ENCODE assay signal across 10 cellular contexts in genomic region chr10:75097666-75098285, GRCh38.
DNase-seq lines count a peak whose midpoint lies in the region; ATAC-seq and TF ChIP-seq lines count a peak whose summit lies in the region.
"Had no signal": no experiment of that assay in that cellular context is flagged by ENCODE, and none has a peak within 500 bp of the region (broad histone marks: within the 10 kb centered on the region; RNA-seq: fewer than 3 reads in every experiment).

No MANE protein-coding gene starts in this region.

- in situ Hi-C loops in GM13976 (cut with MboI; ENCODE audit: low sequenced_read_pairs, unreplicated experiment) = loop anchor here (5.0 to 10.0 kb wide), 2 partner anchors 353 to 830 kb away; no protein-coding TSS in a partner anchor

- ATAC-seq in SK-N-SH treated with all-trans-retinoic acid at 6 μM for 48 hours (peak; percentile 62), GM21723 (IDR thresholded peaks at IDR 0.05; ENCODE audit: unreplicated experiment) (no peak), GM18907 (IDR thresholded peaks at IDR 0.05; ENCODE audit: unreplicated experiment) (no peak)

- DNase-seq in AG09319 (ENCODE audit: extremely low read depth, low read depth) (no peak), GM13976 (ENCODE audit: low spot score) (no peak), glomerular visceral epithelial cell (ENCODE audit: extremely low spot score) (peak; percentile 9), HuH-7.5 (ENCODE audit: low spot score) (no peak), globus pallidus (ENCODE audit: low spot score) (no peak)
- DNase-seq: activated T-cell treated with anti-CD3 and anti-CD28 coated beads, Interleukin-2, amount 50 U/mL, for 48 hours; esophagus squamous epithelium had no signal

- TF ChIP-seq CTCF in AG09319 (IDR thresholded peaks at IDR 0.05; ENCODE audit: low read depth, low read length) (peak; percentile 59), GM13976 (IDR thresholded peaks at IDR 0.05; ENCODE audit: borderline replicate concordance, control extremely low read depth, extremely low read depth, insufficient read depth, missing control alignments) (peak; percentile 23)

TF ChIP-seq in SK-N-SH treated with all-trans-retinoic acid at 6 μM for 48 hours, 23 proteins besides CTCF, POLR2A, EP300 and RAD21:
- TF ChIP-seq ISL1 (CRISPR knock-in tag; IDR thresholded peaks at IDR 0.05) (no peak), TOX (CRISPR knock-in tag; IDR thresholded peaks at IDR 0.05; ENCODE audit: borderline replicate concordance) (no peak), CSDC2 (CRISPR knock-in tag; IDR thresholded peaks at IDR 0.05) (no peak), OSR1 (CRISPR knock-in tag; IDR thresholded peaks at IDR 0.05) (no peak), TCF4 (CRISPR knock-in tag; IDR thresholded peaks at IDR 0.05; ENCODE audit: borderline replicate concordance) (no peak)
TF ChIP-seq in SK-N-SH treated with all-trans-retinoic acid at 6 μM for 48 hours: peak in this region for 0.
